Comparison of ENCODE assay signal across 8 cellular contexts in the genomic region with DNA sequence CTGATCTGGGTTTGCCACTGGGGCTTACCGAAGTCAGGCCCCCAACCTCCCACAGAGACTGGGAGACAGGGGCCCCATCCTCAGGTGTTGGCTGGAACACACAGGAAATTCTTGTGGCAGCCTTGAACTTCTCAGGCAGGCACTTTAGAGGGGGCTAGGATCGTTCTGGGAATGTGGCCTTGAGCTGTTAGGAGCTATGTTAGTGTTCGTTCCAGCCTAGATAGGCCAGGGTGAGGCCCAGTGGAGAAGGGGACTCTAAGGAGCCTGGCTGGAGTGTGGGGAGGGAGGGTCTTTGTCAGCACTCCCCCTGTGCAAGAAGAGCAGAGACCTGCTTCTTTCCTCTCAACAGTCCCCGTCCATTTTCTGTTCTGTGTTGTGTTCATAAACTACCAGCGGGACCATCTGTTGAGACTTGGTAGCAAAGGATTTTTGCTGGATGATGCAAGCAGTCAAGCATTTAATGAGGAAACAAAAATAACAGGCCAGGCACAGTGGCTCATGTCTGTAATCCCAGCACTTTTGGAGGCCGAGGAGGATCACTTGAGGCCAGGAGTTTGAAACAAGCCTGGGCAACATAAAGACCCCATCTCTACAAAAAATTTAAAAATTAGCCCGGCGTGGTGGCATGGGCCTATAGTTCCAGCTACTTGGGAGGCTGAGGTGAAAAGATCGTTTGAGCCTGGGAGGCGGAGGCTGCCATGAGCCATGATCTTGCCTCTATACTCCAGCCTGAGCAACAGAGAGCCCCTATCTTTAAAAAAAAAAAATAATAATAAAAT.
DNase-seq lines count a peak whose midpoint lies in the region; ATAC-seq, FAIRE-seq and TF ChIP-seq lines count a peak whose summit lies in the region.

No MANE protein-coding gene starts in this region.

- TF ChIP-seq POLR2A in NB4 (IDR thresholded peaks at IDR 0.05; ENCODE audit: extremely low read depth, insufficient read length), result peak; percentile 23

- no peak for ATAC-seq in GM21786 (IDR thresholded peaks at IDR 0.05; ENCODE audit: unreplicated experiment)

- H3K4me3 ChIP-seq in NB4 (ENCODE audit: low read depth, low read length), result peak overlapping the region; percentile 96
- H3K4me3 ChIP-seq in iPS-20b (ENCODE audit: low read length), result peak overlapping the region; percentile 85

- peak overlapping the region; percentile 22 for H3K27ac ChIP-seq in iPS-20b (ENCODE audit: low read length)

- H3K9me3 ChIP-seq in iPS-20b (ENCODE audit: insufficient read depth, low read depth, low read length), result no peaks in the 10 kb centered on the region

- TF ChIP-seq CTCF in NB4 (IDR thresholded peaks at IDR 0.05; ENCODE audit: low read depth, low read length), result no peak

- H3K27me3 ChIP-seq in iPS-20b (ENCODE audit: insufficient read depth, low read length), result no peaks in the 10 kb centered on the region

- no peaks in the 10 kb centered on the region for H3K36me3 ChIP-seq in iPS-20b (ENCODE audit: insufficient read depth, low read depth, low read length)

- peak; percentile 60 for FAIRE-seq in G401.6 (lab: Jason Lieb, UNC)

- peak overlapping the region; percentile 90 for H3K9ac ChIP-seq in iPS-20b (ENCODE audit: low read depth, low read length)

- H3K4me1 ChIP-seq in iPS-20b (ENCODE audit: insufficient read depth, low read length), result peaks cover 13% of the 10 kb centered on the region; the same call in 1 of the 2 replicates

- DNase-seq in NB4 (ENCODE audit: low read depth) (peak; percentile 80), astrocyte of the hippocampus (ENCODE audit: low read depth, low spot score) (peak; percentile 87), NCI-H128 (lab: John Stamatoyannopoulos, UW; ENCODE audit: unreplicated experiment) (no peak), NCI-H1092 (lab: John Stamatoyannopoulos, UW) (no peak)
- peak; percentile 40 for DNase-seq in stimulated activated CD8-positive, alpha-beta memory T cell treated with anti-CD3 and anti-CD28 coated beads, Interleukin-4, amount 100 ng/mL, for 48 hours

Comparison
In these comparisons a context has a peak if more than half of its experiments do, and no peak if none do; other contexts are left out.
1. DNase-seq: peak in NB4 (single experiment), astrocyte of the hippocampus (single experiment) and stimulated activated CD8-positive, alpha-beta memory T cell treated with anti-CD3 and anti-CD28 coated beads, Interleukin-4, amount 100 ng/mL, for 48 hours (single experiment); none in NCI-H128 (single experiment) and NCI-H1092 (single experiment).